ENCODE assay signal across 23 cellular contexts in the genomic region with DNA sequence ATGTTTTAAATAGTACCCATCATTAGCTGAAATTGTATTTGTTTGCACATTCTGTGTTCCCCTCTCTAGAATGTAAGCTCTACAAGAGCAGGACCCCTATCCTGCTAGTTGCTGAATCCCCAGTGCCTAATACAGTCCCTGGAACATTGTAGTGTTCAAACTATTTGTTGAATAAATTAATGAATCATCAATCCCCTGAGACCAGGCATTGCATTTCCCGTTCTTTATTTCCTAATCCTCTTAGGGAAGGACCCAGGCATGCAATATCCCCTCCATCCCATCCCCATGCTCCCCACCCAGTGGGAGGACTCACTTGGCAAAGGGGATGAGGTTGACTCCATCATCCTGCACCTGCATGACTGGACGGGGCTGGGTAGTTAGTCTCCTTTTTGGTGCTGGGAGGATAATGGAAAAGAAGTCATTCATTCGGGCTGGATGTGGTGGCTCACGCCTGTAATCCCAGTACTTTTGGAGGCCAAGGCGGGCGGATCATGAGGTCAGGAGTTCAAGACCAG. TPM values are rescaled to one million over a fixed set of nuclear protein-coding genes. Genes with fewer than 3 reads are reported as not detected.
DNase-seq lines count a peak whose midpoint lies in the region; ATAC-seq and TF ChIP-seq lines count a peak whose summit lies in the region.
"Had no signal": no experiment of that assay in that cellular context is flagged by ENCODE, and none has a peak within 500 bp of the region (broad histone marks: within the 10 kb centered on the region; RNA-seq: fewer than 3 reads in every experiment).

No MANE protein-coding gene starts in this region.

- no peaks in the 10 kb centered on the region for H3K9me3 ChIP-seq in A673 (ENCODE audit: low read depth, low read length, poor library complexity, severe bottlenecking)
- H3K9me3 ChIP-seq: BE2C; BLaER1 treated with 17β-estradiol and CSF1 and Interleukin-3, amounts not matched to agents 10 nM and 100 nM; HAP-1 had no signal

- POLR2A ChIA-PET in A673 (lab: Charles Lee; ENCODE audit: low non-redundant PET): no interaction called here

- no peak overlapping the region for H3K27ac ChIP-seq in A673 (ENCODE audit: low read depth, low read length, poor library complexity, severe bottlenecking)
- H3K27ac ChIP-seq: 22Rv1; BLaER1 treated with 17β-estradiol and CSF1 and Interleukin-3, amounts not matched to agents 10 nM and 100 nM had no signal

- no peak overlapping the region for H3K4me3 ChIP-seq in A673 (ENCODE audit: low read depth, low read length, poor library complexity, severe bottlenecking)
- H3K4me3 ChIP-seq: BLaER1 treated with 17β-estradiol and CSF1 and Interleukin-3, amounts not matched to agents 10 nM and 100 nM; HAP-1 had no signal

- no TSS peak for BruUV-seq in A673 (replicated peaks; lab: Mats Ljungman, UMichigan)

- no peak for ATAC-seq in SK-N-SH treated with all-trans-retinoic acid at 6 μM for 48 hours

- H3K4me1 ChIP-seq in A673 (ENCODE audit: insufficient read depth, low read length, poor library complexity, severe bottlenecking): peaks cover 16% of the 10 kb centered on the region
- H3K4me1 ChIP-seq: BE2C had no signal

- no peaks in the 10 kb centered on the region for H3K27me3 ChIP-seq in A673 (replicated peaks; ENCODE audit: insufficient read depth, low read depth, low read length, poor library complexity)
- H3K27me3 ChIP-seq: BE2C had no signal

- intact Hi-C loops in A673 (cut with micrococcal nuclease; ENCODE audit: unreplicated experiment) (no loop called here), cardiac septum (cut with DNase I) (no loop called here)

- H3K36me3 ChIP-seq in A673 (ENCODE audit: insufficient read depth, low read length, poor library complexity, severe bottlenecking): no peaks in the 10 kb centered on the region
- H3K36me3 ChIP-seq: BE2C had no signal

- CTCF ChIA-PET in A673 (lab: Charles Lee): no interaction called here

- no peak for TF ChIP-seq CTCF in A673 (conservative IDR thresholded peaks at IDR 0.05; ENCODE audit: low read depth, low read length)

- DNase-seq in NCI-H82 (lab: John Stamatoyannopoulos, UW) (peak; percentile 49), NCI-H82 treated with DMSO at 0.1 percent for 48 hours (lab: John Stamatoyannopoulos, UW; ENCODE audit: unreplicated experiment) (no peak), A673 (ENCODE audit: low spot score) (peak; percentile 62), fibroblast of gingiva (ENCODE audit: low read depth) (peak; percentile 17), islet precursor cell (peak; percentile 34), NCI-H2107 treated with DMSO at 0.1 percent for 48 hours (lab: John Stamatoyannopoulos, UW; ENCODE audit: unreplicated experiment) (no peak), cardiac septum (ENCODE audit: low spot score) (no peak)
- DNase-seq: ACHN; AML-193; BE2C; CD4-positive, alpha-beta T cell; CD8-positive, alpha-beta memory T cell; DMS53; DMS79 treated with DMSO at 0.1 percent for 48 hours; GF-D8; GOT3; HFFc6 had no signal

TF ChIP-seq in SK-N-SH treated with all-trans-retinoic acid at 6 μM for 48 hours, 23 proteins besides CTCF, POLR2A, EP300 and RAD21:
- TF ChIP-seq BACH2 (CRISPR knock-in tag; IDR thresholded peaks at IDR 0.05; ENCODE audit: borderline replicate concordance) (no peak), ZNF8 (CRISPR knock-in tag; IDR thresholded peaks at IDR 0.05) (no peak)
TF ChIP-seq in SK-N-SH treated with all-trans-retinoic acid at 6 μM for 48 hours: peak in this region for 0.

RNA-seq across cellular contexts. Expression of a gene that starts 3.2 kb away (rescaled TPM):
- total RNA-seq in A673 (2021): 0.62 and 0.72 TPM in 2 replicates
- total RNA-seq in cardiac septum: 1.8 TPM

RNA-seq across cellular contexts. Expression of a gene that starts 3.6 kb away (rescaled TPM):
- 92.6 and 95.9 TPM in 2 replicates for total RNA-seq in A673 (2021)
- 646 TPM for total RNA-seq in cardiac septum

RNA-seq across cellular contexts. Expression of a gene that starts 6.7 kb away (rescaled TPM):
- total RNA-seq in A673 (2021): 16.3 and 24.8 TPM in 2 replicates
- total RNA-seq in cardiac septum: 38.9 TPM

RNA-seq across cellular contexts. Expression of a gene that starts 26.5 kb away (rescaled TPM):
- total RNA-seq in A673 (2021): 74.8 and 88.9 TPM in 2 replicates
- total RNA-seq in cardiac septum: 104 TPM

RNA-seq across cellular contexts. Expression of a gene that starts 41.1 kb away (rescaled TPM):
- total RNA-seq in A673 (2021) (not detected in 2 replicates), cardiac septum (not detected)
- total RNA-seq: Daoy, G401 had no signal

Comparison
In these comparisons a context has a peak if more than half of its experiments do, and no peak if none do; other contexts are left out.
1. DNase-seq: peak in NCI-H82 (single experiment), A673 (single experiment), fibroblast of gingiva (single experiment) and islet precursor cell (single experiment); none in NCI-H82 treated with DMSO at 0.1 percent for 48 hours (single experiment), NCI-H2107 treated with DMSO at 0.1 percent for 48 hours (single experiment) and cardiac septum (single experiment).